15 cellular contexts compared by ENCODE assay signal in genomic region chr1:116497660-116498059, GRCh38.
DNase-seq lines count a peak whose midpoint lies in the region; ATAC-seq and TF ChIP-seq lines count a peak whose summit lies in the region.
"Had no signal": no experiment of that assay in that cellular context is flagged by ENCODE, and none has a peak within 500 bp of the region (broad histone marks: within the 10 kb centered on the region; RNA-seq: fewer than 3 reads in every experiment).

No MANE protein-coding gene starts in this region.

- peak overlapping the region; percentile 18; the same call in 1 of the 2 replicates for H3K18ac ChIP-seq in IMR-90 (ENCODE audit: low read depth, low read length)

- H2BK15ac ChIP-seq in IMR-90 (ENCODE audit: low read depth, low read length) = no peak overlapping the region

- BruUV-seq in IMR-90 (replicated peaks; lab: Mats Ljungman, UMichigan) = no TSS peak

- no peak overlapping the region for H4K91ac ChIP-seq in IMR-90 (ENCODE audit: insufficient read depth, low read depth, low read length)

- no peak overlapping the region for H2AK9ac ChIP-seq in IMR-90 (replicated peaks; ENCODE audit: low read depth, low read length, poor library complexity)

- ATAC-seq in IMR-90 (ENCODE audit: low read depth) (no peak), GM21825 (IDR thresholded peaks at IDR 0.05; ENCODE audit: unreplicated experiment) (no peak), HG03159 (IDR thresholded peaks at IDR 0.05; ENCODE audit: unreplicated experiment) (no peak), GM19328 (IDR thresholded peaks at IDR 0.05; ENCODE audit: unreplicated experiment) (no peak)
- ATAC-seq in activated T-helper 17 cell treated with anti-CD3 and anti-CD28 coated beads, Interleukin-2, amount 50 U/mL, for 72 hours (replicated peaks) = no peak
- ATAC-seq: activated naive CD4-positive, alpha-beta T cell treated with anti-CD3 and anti-CD28 coated beads, Interleukin-2, amount 50 U/mL, for 72 hours; CD8-positive, alpha-beta T cell had no signal

- H3K36me3 Mint-ChIP-seq in activated T-helper 17 cell treated with anti-CD3 and anti-CD28 coated beads, Interleukin-2, amount 50 U/mL, for 72 hours (ENCODE audit: low read depth) = no peaks in the 10 kb centered on the region
- H3K36me3 Mint-ChIP-seq: activated naive CD4-positive, alpha-beta T cell treated with anti-CD3 and anti-CD28 coated beads, Interleukin-2, amount 50 U/mL, for 72 hours; CD8-positive, alpha-beta T cell had no signal

- no peaks in the 10 kb centered on the region for H3K9me3 ChIP-seq in IMR-90 (ENCODE audit: control insufficient read depth, insufficient read depth, low read length)
- H3K9me3 ChIP-seq: sigmoid colon had no signal

- no peak overlapping the region for H3K27ac ChIP-seq in IMR-90 (ENCODE audit: insufficient read depth, low read length)
- peak overlapping the region in 15 of 21 experiments; percentile 21 to 78 (median 51) for H3K27ac ChIP-seq in skin epidermis
- H3K27ac ChIP-seq: coronary artery, sigmoid colon had no signal

- H3K36me3 ChIP-seq in IMR-90 (ENCODE audit: control insufficient read depth, insufficient read depth, low read length) = no peaks in the 10 kb centered on the region
- H3K36me3 ChIP-seq: sigmoid colon had no signal

- H3K9me3 Mint-ChIP-seq in activated T-helper 17 cell treated with anti-CD3 and anti-CD28 coated beads, Interleukin-2, amount 50 U/mL, for 72 hours = no peaks in the 10 kb centered on the region
- H3K9me3 Mint-ChIP-seq: activated naive CD4-positive, alpha-beta T cell treated with anti-CD3 and anti-CD28 coated beads, Interleukin-2, amount 50 U/mL, for 72 hours; CD8-positive, alpha-beta T cell had no signal

- TF ChIP-seq POLR2A in IMR-90 (IDR thresholded peaks at IDR 0.05; ENCODE audit: low read depth, low read length) = no peak

- H2AK5ac ChIP-seq in IMR-90 (ENCODE audit: low read depth, low read length) = no peak overlapping the region

- peaks cover 14% of the 10 kb centered on the region for H3K4me1 Mint-ChIP-seq in activated T-helper 17 cell treated with anti-CD3 and anti-CD28 coated beads, Interleukin-2, amount 50 U/mL, for 72 hours

- peak overlapping the region; percentile 44 for H4K5ac ChIP-seq in IMR-90 (ENCODE audit: low read depth, low read length)

- no peak overlapping the region for H2BK5ac ChIP-seq in IMR-90 (ENCODE audit: low read depth, low read length, poor library complexity, severe bottlenecking)

- no peak overlapping the region for H2BK120ac ChIP-seq in IMR-90 (ENCODE audit: low read depth, low read length)

- H3K4me2 ChIP-seq in IMR-90 (ENCODE audit: low read depth, low read length) = no peak overlapping the region

- H3K27me3 ChIP-seq in IMR-90 (ENCODE audit: control insufficient read depth, insufficient read depth, low read length) = no peaks in the 10 kb centered on the region
- H3K27me3 ChIP-seq: sigmoid colon had no signal

- CTCF ChIA-PET in IMR-90 (lab: Yijun Ruan, JAX) = interaction anchor here (0.9 to 3.3 kb wide), 2 partner anchors 12 to 358 kb away, joined by 3 to 54 read pairs; no protein-coding TSS in a partner anchor

- intact Hi-C loops in IMR-90 (cut with micrococcal nuclease) = no loop called here

- POLR2A ChIA-PET in IMR-90 (lab: Charles Lee; ENCODE audit: unreplicated experiment) = no interaction called here

- in situ Hi-C loops in IMR-90 (cut with MboI; ENCODE audit: low sequenced_read_pairs) = loop anchor here (10.0 kb wide), 2 partner anchors 363 to 693 kb away; no protein-coding TSS in a partner anchor
- in situ Hi-C loops in KBM-7 (cut with MboI; ENCODE audit: low pct_unique_long_range_greater_than_20kb, low sequenced_read_pairs) = loop anchor here (10.0 kb wide), 1 partner anchor 333 kb away; no protein-coding TSS in a partner anchor

- H3K4me1 ChIP-seq in IMR-90 (ENCODE audit: control insufficient read depth, insufficient read depth, low read length) = peaks cover 15% of the 10 kb centered on the region

- no peak overlapping the region for H2BK20ac ChIP-seq in IMR-90 (ENCODE audit: low read depth, low read length)

- H3K27ac Mint-ChIP-seq in activated T-helper 17 cell treated with anti-CD3 and anti-CD28 coated beads, Interleukin-2, amount 50 U/mL, for 72 hours = peak overlapping the region; percentile 36
- H3K27ac Mint-ChIP-seq: CD8-positive, alpha-beta T cell had no signal

- no peak overlapping the region for H3K4me3 Mint-ChIP-seq in activated T-helper 17 cell treated with anti-CD3 and anti-CD28 coated beads, Interleukin-2, amount 50 U/mL, for 72 hours
- H3K4me3 Mint-ChIP-seq: CD8-positive, alpha-beta T cell had no signal

- 0 out of 4 replicates have a peak overlapping the region, but pooled peaks of 1 of the 2 experiments have one; percentile 3 for H4K8ac ChIP-seq in IMR-90 (ENCODE audit: low read depth in 2 of 2, low read length in 2 of 2)

- no peak overlapping the region for H3K14ac ChIP-seq in IMR-90 (replicated peaks; ENCODE audit: low read depth, low read length)

- H3K4ac ChIP-seq in IMR-90 (ENCODE audit: low read depth, low read length) = no peak overlapping the region

- H3K9me1 ChIP-seq in IMR-90 (ENCODE audit: insufficient read depth, low read length) = no peaks in the 10 kb centered on the region

- dilution Hi-C loops in IMR-90 (cut with HindIII; ENCODE audit: low sequenced_read_pairs, unreplicated experiment) = no loop called here

- no peaks in the 10 kb centered on the region for H3K79me1 ChIP-seq in IMR-90 (ENCODE audit: low read depth in 1 of 2, low read length in 2 of 2)

- H3K56ac ChIP-seq in IMR-90 (ENCODE audit: extremely low read depth, insufficient read depth, low read length) = no peak overlapping the region

- no peak overlapping the region for H3K9ac ChIP-seq in IMR-90 (ENCODE audit: low read depth, low read length)

- no peaks in the 10 kb centered on the region for H3K27me3 Mint-ChIP-seq in activated T-helper 17 cell treated with anti-CD3 and anti-CD28 coated beads, Interleukin-2, amount 50 U/mL, for 72 hours

- WGBS in IMR-90 (ENCODE audit: extremely low coverage in 2 of 2, insufficient read length in 1 of 2), 2 experiments = no CpG with 5 or more reads among the region's 4 CpGs

- H3K4me3 ChIP-seq in IMR-90 (ENCODE audit: insufficient read depth, low read depth, low read length) (no peak overlapping the region), skin epidermis (no peak overlapping the region)
- H3K4me3 ChIP-seq: coronary artery, sigmoid colon had no signal

- TF ChIP-seq RAD21 in IMR-90 (IDR thresholded peaks at IDR 0.05; ENCODE audit: low read length) = no peak

- no peak for TF ChIP-seq CTCF in IMR-90 (conservative IDR thresholded peaks at IDR 0.05; ENCODE audit: low read depth, low read length)

- no peak overlapping the region for H3K23ac ChIP-seq in IMR-90 (ENCODE audit: low read depth, low read length)

- H2AFZ ChIP-seq in IMR-90 (replicated peaks; ENCODE audit: low read length, poor library complexity) = no peak overlapping the region

- DNase-seq in IMR-90 = peak; percentile 67
- DNase-seq in islet precursor cell = peak; percentile 56
- no peak for DNase-seq in KBM-7
- DNase-seq: activated CD8-positive, alpha-beta memory T cell treated with anti-CD3 and anti-CD28 coated beads, Interleukin-2, amount 50 U/mL, for 48 hours; CD8-positive, alpha-beta T cell; GF-D8; NCI-H2107; sigmoid colon had no signal

- H4K20me1 ChIP-seq in IMR-90 (ENCODE audit: insufficient read depth, low read length) = no peaks in the 10 kb centered on the region

TF ChIP-seq in IMR-90, 13 proteins besides CTCF, POLR2A, EP300 and RAD21:
- TF ChIP-seq MXI1 (IDR thresholded peaks at IDR 0.05; ENCODE audit: borderline replicate concordance, low read depth, low read length) (no peak), BHLHE40 (IDR thresholded peaks at IDR 0.05; ENCODE audit: low read depth, low read length) (no peak), SMC3 (IDR thresholded peaks at IDR 0.05; ENCODE audit: low read depth, low read length) (no peak)
TF ChIP-seq in IMR-90: peak in this region for 0.
